Comparison of ENCODE assay signal across 10 cellular contexts in genomic region chr21:45248893-45249381, GRCh38. TPM values are rescaled to one million over a fixed set of nuclear protein-coding genes. Genes with fewer than 3 reads are reported as not detected.
DNase-seq lines count a peak whose midpoint lies in the region; ATAC-seq and TF ChIP-seq lines count a peak whose summit lies in the region.
"Had no signal": no experiment of that assay in that cellular context is flagged by ENCODE, and none has a peak within 500 bp of the region (broad histone marks: within the 10 kb centered on the region; RNA-seq: fewer than 3 reads in every experiment).

No MANE protein-coding gene starts in this region.

- peaks cover 17 to 18% of the 10 kb centered on the region in 2 experiments for H3K4me1 Mint-ChIP-seq in H9

- no peak overlapping the region for H2BK15ac ChIP-seq in H9 (ENCODE audit: low read depth, low read length)

- DNase-seq in H9 (peak; percentile 48), left ventricle myocardium superior (no peak), erythroblast (lab: John Stamatoyannopoulos, UW) (no peak), DMS53 treated with DMSO at 0.1 percent for 48 hours (lab: John Stamatoyannopoulos, UW; ENCODE audit: unreplicated experiment) (no peak), HEK293T (ENCODE audit: extremely low spot score) (no peak), Kasumi-1 (lab: John Stamatoyannopoulos, UW) (no peak)

- H3K18ac ChIP-seq in H9 (ENCODE audit: insufficient read length, low read depth, low read length): no peak overlapping the region

- peaks cover 17% of the 10 kb centered on the region for H3K27me3 Mint-ChIP-seq in H9 (ENCODE audit: low read depth)

- H3K9me3 ChIP-seq in H9 (ENCODE audit: control insufficient read depth, low read depth, low read length) (no peaks in the 10 kb centered on the region), skeletal muscle tissue (ENCODE audit: control insufficient read depth in 3 of 3, low read length in 3 of 3) (peaks cover 0 to 3% (median 3%) of the 10 kb centered on the region in 3 donors)
- H3K9me3 ChIP-seq: psoas muscle had no signal

- TF ChIP-seq POLR2A in erythroblast (IDR thresholded peaks at IDR 0.05; ENCODE audit: low read length): no peak

- ATAC-seq in left ventricle myocardium superior: peak; percentile 84

- H3K23ac ChIP-seq in H9 (ENCODE audit: insufficient read length, low read depth, low read length): no peak overlapping the region

- no peak overlapping the region; the same call in 1 of the 2 replicates for H3K14ac ChIP-seq in H9 (ENCODE audit: insufficient read depth, low read length)

- no peaks in the 10 kb centered on the region for H3K79me1 ChIP-seq in H9 (ENCODE audit: insufficient read depth, low read depth, low read length, poor library complexity, severe bottlenecking)

- H2BK20ac ChIP-seq in H9 (ENCODE audit: low read depth, low read length, poor library complexity, severe bottlenecking): no peak overlapping the region

- H4K5ac ChIP-seq in H9 (ENCODE audit: insufficient read length, low read depth, low read length): no peak overlapping the region

- no peak overlapping the region for H3K27ac ChIP-seq in H9 (ENCODE audit: insufficient read length, low read depth, low read length)
- H3K27ac ChIP-seq in VCaP: peak overlapping the region; percentile 1; the same call in 1 of the 2 replicates
- H3K27ac ChIP-seq in skeletal muscle tissue (ENCODE audit: low read depth, low read length): no peak overlapping the region
- H3K27ac ChIP-seq: psoas muscle had no signal

- H3K4ac ChIP-seq in H9 (ENCODE audit: low read depth, low read length): no peak overlapping the region

- no peak for TF ChIP-seq CTCF in H9 (conservative IDR thresholded peaks at IDR 0.05)
- no peak for TF ChIP-seq CTCF in VCaP (conservative IDR thresholded peaks at IDR 0.05)

- H3K56ac ChIP-seq in H9 (ENCODE audit: insufficient read length, low read depth, low read length): no peak overlapping the region

- peak overlapping the region; percentile 45 for H3K4me2 ChIP-seq in H9 (ENCODE audit: insufficient read depth, insufficient read length, low read length)

- peak overlapping the region in 1 of 3 experiments; percentile 38; a peak in 1 of 7 replicates for H3K27ac Mint-ChIP-seq in H9
- H3K27ac Mint-ChIP-seq: dendritic cell treated with granulocyte-macrophage colony-stimulating factor and Interleukin-4, amounts not matched to agents 40 ng/mL and 50 ng/mL, for 4 days had no signal

- no CpG with 5 or more reads among the region's 14 CpGs for WGBS in H9 (ENCODE audit: extremely low coverage, insufficient read length, low lambda C conversion rate)

- H4K20me1 ChIP-seq in H9 (ENCODE audit: control insufficient read depth, insufficient read depth, insufficient read length): no peaks in the 10 kb centered on the region

- no peaks in the 10 kb centered on the region for H3K36me3 ChIP-seq in skeletal muscle tissue (ENCODE audit: control insufficient read depth in 3 of 3, insufficient read depth in 3 of 3, low read length in 3 of 3)

- intact Hi-C loops in left ventricle myocardium superior (cut with micrococcal nuclease): no loop called here

- H2AFZ ChIP-seq in H9 (ENCODE audit: low read length): no peak overlapping the region

- H3K36me3 Mint-ChIP-seq in H9 (ENCODE audit: insufficient read depth in 1 of 3, low read depth in 3 of 3): peaks cover 2 to 18% (median 6%) of the 10 kb centered on the region in 3 experiments; a peak in 6 of 7 replicates

- peaks cover 10 to 17% of the 10 kb centered on the region in 2 experiments for H3K9me3 Mint-ChIP-seq in H9

- H3T11ph ChIP-seq in H9 (ENCODE audit: low read length): no peak overlapping the region

- H3K27me3 ChIP-seq in H9 (ENCODE audit: insufficient read depth, low read length) (no peaks in the 10 kb centered on the region), skeletal muscle tissue (ENCODE audit: control insufficient read depth in 3 of 3, insufficient read depth in 3 of 3, low read length in 3 of 3) (peaks cover 24 to 39% (median 39%) of the 10 kb centered on the region in 3 donors)

- peaks cover 2% of the 10 kb centered on the region for H3K23me2 ChIP-seq in H9 (ENCODE audit: insufficient read length, low read depth, low read length, poor library complexity, severe bottlenecking)

- no peak overlapping the region for H2BK120ac ChIP-seq in H9 (ENCODE audit: low read depth, low read length, poor library complexity, severe bottlenecking)

- CTCF ChIA-PET in HEK293T (lab: Yijun Ruan, JAX): interaction anchor here (0.8 kb wide), 1 partner anchor 109 kb away, joined by 7 read pairs; no protein-coding TSS in a partner anchor

- no peak overlapping the region for H4K91ac ChIP-seq in H9 (ENCODE audit: insufficient read length, low read depth, low read length)

- H2BK12ac ChIP-seq in H9 (ENCODE audit: insufficient read length, low read depth, low read length): no peak overlapping the region

- no peak overlapping the region for H3K9ac ChIP-seq in H9 (ENCODE audit: extremely low read depth, insufficient read length, low read length)
- H3K9ac ChIP-seq in skeletal muscle tissue (ENCODE audit: low read depth in 1 of 3, low read length in 3 of 3): peak overlapping the region in 1 of 3 donors; percentile 45

- POLR2A ChIA-PET in HEK293T (lab: Yijun Ruan, JAX): interaction anchor here (0.8 kb wide), 1 partner anchor 39 kb away, joined by 3 read pairs; the partner anchor contains the start of gene POFUT2

- H3K4me1 ChIP-seq in H9 (ENCODE audit: insufficient read depth, low read length): no peaks in the 10 kb centered on the region
- H3K4me1 ChIP-seq in skeletal muscle tissue (ENCODE audit: control insufficient read depth in 3 of 3, insufficient read depth in 3 of 3, low read length in 3 of 3): peaks cover 6 to 8% (median 7%) of the 10 kb centered on the region in 3 donors
- H3K4me1 ChIP-seq: psoas muscle had no signal

- H4K8ac ChIP-seq in H9 (replicated peaks; ENCODE audit: insufficient read length, low read depth, low read length): no peak overlapping the region

- H2AK5ac ChIP-seq in H9 (ENCODE audit: insufficient read length, low read length): no peak overlapping the region

- H2BK5ac ChIP-seq in H9 (ENCODE audit: insufficient read length, low read length): no peak overlapping the region

- no peaks in the 10 kb centered on the region for H3K79me2 ChIP-seq in H9 (ENCODE audit: insufficient read depth, low read length)

- H3K4me3 ChIP-seq in skeletal muscle tissue (ENCODE audit: low read length in 3 of 3): peak overlapping the region; percentile 4 to 52 (median 38)
- H3K4me3 ChIP-seq: psoas muscle had no signal

- H3K4me3 Mint-ChIP-seq in H9: peak overlapping the region; percentile 33 to 71; a peak in 4 of 5 replicates
- H3K4me3 Mint-ChIP-seq: dendritic cell treated with granulocyte-macrophage colony-stimulating factor and Interleukin-4, amounts not matched to agents 40 ng/mL and 50 ng/mL, for 4 days had no signal

TF ChIP-seq in HEK293T, 16 proteins besides CTCF, POLR2A, EP300 and RAD21:
- TF ChIP-seq LEF1 (IDR thresholded peaks at IDR 0.05; ENCODE audit: borderline replicate concordance): no peak
- no peak for TF ChIP-seq PKNOX1 (IDR thresholded peaks at IDR 0.05)
- no peak for TF ChIP-seq CTBP1 (IDR thresholded peaks at IDR 0.05; ENCODE audit: borderline replicate concordance)
- no peak for TF ChIP-seq ARNT (IDR thresholded peaks at IDR 0.05)
- no peak for TF ChIP-seq L3MBTL2 (conservative IDR thresholded peaks at IDR 0.05)
- no peak for TF ChIP-seq TARDBP (IDR thresholded peaks at IDR 0.05)
- no peak for TF ChIP-seq FOXK2 (IDR thresholded peaks at IDR 0.05)
- TF ChIP-seq ELF4 (IDR thresholded peaks at IDR 0.05): no peak
- TF ChIP-seq ZNF384 (IDR thresholded peaks at IDR 0.05): no peak
- no peak for TF ChIP-seq SUZ12 (IDR thresholded peaks at IDR 0.05)
- no peak for TF ChIP-seq SP1 (IDR thresholded peaks at IDR 0.05)

RNA-seq across cellular contexts. Expression of gene POFUT2, which starts 38.8 kb away (rescaled TPM):
- total RNA-seq in H9 (2021) (32.1 and 34.8 TPM in 2 replicates), left ventricle myocardium superior (15.7 TPM), skeletal muscle tissue (18.3 TPM)
